In genomic region chrX:11704725-11705495, GRCh38 we compare ENCODE assay signal across 24 cellular contexts. TPM values are rescaled to one million over a fixed set of nuclear protein-coding genes. Genes with fewer than 3 reads are reported as not detected.
DNase-seq lines count a peak whose midpoint lies in the region; ATAC-seq and TF ChIP-seq lines count a peak whose summit lies in the region.
"Had no signal": no experiment of that assay in that cellular context is flagged by ENCODE, and none has a peak within 500 bp of the region (broad histone marks: within the 10 kb centered on the region; RNA-seq: fewer than 3 reads in every experiment).

No MANE protein-coding gene starts in this region.

- H2BK120ac ChIP-seq in mesendoderm (ENCODE audit: low read depth, low read length), result no peak overlapping the region

- peak; percentile 25 for DNase-seq in AG20443 (ENCODE audit: low spot score)
- DNase-seq in HT1080 (ENCODE audit: low read depth), result peak; percentile 49
- peak; percentile 26 to 44 for DNase-seq in cardiac fibroblast (ENCODE audit: low read depth in 2 of 2)
- peak; percentile 74 for DNase-seq in mesendoderm
- no peak for DNase-seq in effector memory CD4-positive, alpha-beta T cell
- no peak for DNase-seq in mucosa of gallbladder (ENCODE audit: low spot score)
- DNase-seq in NCI-H1092 (lab: John Stamatoyannopoulos, UW), result no peak
- DNase-seq: activated effector memory CD4-positive, alpha-beta T cell treated with Interleukin-2 at 50 U/mL for 16 hours; amniotic stem cell; BE2C; cortex of kidney; DMS 273 treated with DMSO at 0.1 percent for 48 hours; erythroblast; NCI-H1694; NCI-H510A; stimulated activated CD4-positive, alpha-beta T cell treated with anti-CD3 and anti-CD28 coated beads, Interleukin-12 subunit alpha, Interleukin-12 subunit beta, amount 100 ng/mL, for 4 hours; stimulated activated naive CD8-positive, alpha-beta T cell treated with anti-CD3 and anti-CD28 coated beads, Interleukin-15, amount 100 ng/mL, for 72 hours had no signal

- H4K8ac ChIP-seq in mesendoderm (ENCODE audit: low read depth, low read length), result no peak overlapping the region

- H3K23ac ChIP-seq in mesendoderm (ENCODE audit: low read length), result no peak overlapping the region

- H3K4me3 ChIP-seq in cardiac fibroblast (replicated peaks in 1 of 2; ENCODE audit: low read depth in 2 of 2, low read length in 2 of 2), result no peak overlapping the region
- no peak overlapping the region for H3K4me3 ChIP-seq in mesendoderm (ENCODE audit: low read length)
- no peak overlapping the region for H3K4me3 ChIP-seq in effector memory CD4-positive, alpha-beta T cell (ENCODE audit: insufficient read depth, low read depth, low read length, poor library complexity, severe bottlenecking)
- H3K4me3 ChIP-seq: hepatocyte had no signal

- no peak overlapping the region for H3K18ac ChIP-seq in mesendoderm (ENCODE audit: low read length)

- no peaks in the 10 kb centered on the region for H3K79me2 ChIP-seq in mesendoderm (ENCODE audit: control insufficient read depth, insufficient read depth, low read length)
- H3K79me2 ChIP-seq: hepatocyte had no signal

- no peaks in the 10 kb centered on the region for H3K27me3 ChIP-seq in mesendoderm (ENCODE audit: insufficient read depth, low read length, poor library complexity)
- no peaks in the 10 kb centered on the region for H3K27me3 ChIP-seq in effector memory CD4-positive, alpha-beta T cell (replicated peaks; ENCODE audit: control insufficient read depth, insufficient read depth, low read length, poor library complexity, severe bottlenecking)
- H3K27me3 ChIP-seq: BE2C, hepatocyte had no signal

- no peaks in the 10 kb centered on the region for H3K79me1 ChIP-seq in mesendoderm (ENCODE audit: low read length)

- H3K27ac ChIP-seq in mesendoderm (ENCODE audit: low read depth, low read length), result no peak overlapping the region
- no peak overlapping the region for H3K27ac ChIP-seq in effector memory CD4-positive, alpha-beta T cell (ENCODE audit: insufficient read depth, low read length, poor library complexity, severe bottlenecking)
- H3K27ac ChIP-seq: hepatocyte, KMS-11 had no signal

- no peak overlapping the region for H4K5ac ChIP-seq in mesendoderm (ENCODE audit: low read length)

- WGBS in mesendoderm (ENCODE audit: extremely low coverage, insufficient coverage, low lambda C conversion rate), result no CpG with 5 or more reads among the region's 12 CpGs

- no peak overlapping the region for H3K4ac ChIP-seq in mesendoderm (ENCODE audit: low read depth, low read length)

- no peak overlapping the region for H3K56ac ChIP-seq in mesendoderm (ENCODE audit: low read length)

- TF ChIP-seq CTCF in cardiac fibroblast (IDR thresholded peaks at IDR 0.05; ENCODE audit: low read depth, low read length), result no peak

- no peak for ATAC-seq in GM19455 (IDR thresholded peaks at IDR 0.05; ENCODE audit: unreplicated experiment)
- ATAC-seq: activated CD4-positive, CD25-positive, alpha-beta regulatory T cell treated with anti-CD3 and anti-CD28 coated beads, Interleukin-2, amount 50 U/mL, for 24 hours; left lobe of liver; Panc1; stimulated activated naive CD8-positive, alpha-beta T cell treated with anti-CD3 and anti-CD28 coated beads, Interleukin-15, amount 100 ng/mL, for 72 hours had no signal

- H2BK5ac ChIP-seq in mesendoderm (ENCODE audit: low read length), result no peak overlapping the region

- H2AK5ac ChIP-seq in mesendoderm (ENCODE audit: low read length), result no peak overlapping the region

- no peaks in the 10 kb centered on the region for H3K4me1 ChIP-seq in mesendoderm (ENCODE audit: control insufficient read depth, low read depth, low read length)
- H3K4me1 ChIP-seq in effector memory CD4-positive, alpha-beta T cell (ENCODE audit: control insufficient read depth, insufficient read depth, low read length, poor library complexity, severe bottlenecking), result no peaks in the 10 kb centered on the region
- H3K4me1 ChIP-seq: BE2C had no signal

- H3K36me3 ChIP-seq in mesendoderm (ENCODE audit: control insufficient read depth, insufficient read depth, low read length), result no peaks in the 10 kb centered on the region
- H3K36me3 ChIP-seq in effector memory CD4-positive, alpha-beta T cell (ENCODE audit: control insufficient read depth, insufficient read depth, low read length), result no peaks in the 10 kb centered on the region
- H3K36me3 ChIP-seq: BE2C had no signal

- no peak overlapping the region for H3K9ac ChIP-seq in mesendoderm (ENCODE audit: low read length)
- H3K9ac ChIP-seq: KMS-11 had no signal

- H2BK15ac ChIP-seq in mesendoderm (replicated peaks; ENCODE audit: low read depth), result no peak overlapping the region

- no peak overlapping the region for H3K4me2 ChIP-seq in mesendoderm (ENCODE audit: low read length)
- H3K4me2 ChIP-seq: hepatocyte, KMS-11 had no signal

- H3K9me3 ChIP-seq in effector memory CD4-positive, alpha-beta T cell (ENCODE audit: control insufficient read depth, low read length), result no peaks in the 10 kb centered on the region
- H3K9me3 ChIP-seq: BE2C had no signal

RNA-seq across cellular contexts. Expression of gene ARHGAP6, which starts 39.2 kb away (rescaled TPM):
- total RNA-seq in HT1080 (2014; rRNA removed; shearing (Covaris generic)), result 0.43 and 0.70 TPM in 2 replicates
- 0.08 and 0.11 TPM in 2 replicates for polyA plus RNA-seq in HT1080 (2015; cell fraction: cytosol; rRNA removed)
- polyA plus RNA-seq in HT1080 (2015; cell fraction: nucleus; rRNA removed), result 0.31 and 0.48 TPM in 2 replicates
- polyA plus RNA-seq in mesendoderm (2013, experiment 1 of 2), result 0.35 TPM
- 0.35 TPM for polyA plus RNA-seq in mesendoderm (2013, experiment 2 of 2)
- total RNA-seq in mucosa of gallbladder, result 12.0 TPM
- total RNA-seq: T-helper 1 cell treated with Interleukin-12 subunit alpha and Interleukin-12 subunit beta and Interleukin-4 antibody, amounts not matched to agents 30 ng/mL and 1 ng/mL, for 36 hours had no signal

RNA-seq across cellular contexts. Expression of gene MSL3, which starts 53.1 kb away (rescaled TPM):
- total RNA-seq in HT1080 (2014; rRNA removed; shearing (Covaris generic)), result 27.2 and 29.6 TPM in 2 replicates
- polyA plus RNA-seq in HT1080 (2015; cell fraction: cytosol; rRNA removed), result 25.6 and 28.9 TPM in 2 replicates
- polyA plus RNA-seq in HT1080 (2015; cell fraction: nucleus; rRNA removed), result 52.1 and 60.1 TPM in 2 replicates
- 13.2 TPM for polyA plus RNA-seq in mesendoderm (2013, experiment 1 of 2)
- polyA plus RNA-seq in mesendoderm (2013, experiment 2 of 2), result 14.0 TPM
- 24.3 TPM for total RNA-seq in mucosa of gallbladder

Comparison
In these comparisons a context has a peak if more than half of its experiments do, and no peak if none do; other contexts are left out.
1. DNase-seq: peak in AG20443 (single experiment), HT1080 (single experiment), cardiac fibroblast (2 of 2) and mesendoderm (single experiment); none in effector memory CD4-positive, alpha-beta T cell (0 of 3), mucosa of gallbladder (single experiment) and NCI-H1092 (single experiment).